20 cellular contexts compared by ENCODE assay signal in genomic region chr3:142175478-142175877, GRCh38.
"Had no signal": no experiment of that assay in that cellular context is flagged by ENCODE, and none has a peak within 500 bp of the region (broad histone marks: within the 10 kb centered on the region; RNA-seq: fewer than 3 reads in every experiment).

No MANE protein-coding gene starts in this region.

- H3K4me3 ChIP-seq: esophagus squamous epithelium, gastroesophageal sphincter, neural progenitor cell, ovary, tibial artery, upper lobe of left lung, uterus had no signal

- H3K4me1 Mint-ChIP-seq: naive thymus-derived CD4-positive, alpha-beta T cell; neural progenitor cell had no signal

- H3K27me3 ChIP-seq: esophagus squamous epithelium, gastroesophageal sphincter, neural progenitor cell, ovary, tibial artery, upper lobe of left lung, uterus had no signal

- H3K4me1 ChIP-seq: esophagus squamous epithelium, gastroesophageal sphincter, neural progenitor cell, tibial artery, upper lobe of left lung, uterus had no signal

- H3K4me2 ChIP-seq: neural progenitor cell had no signal

- H3K27ac Mint-ChIP-seq: dendritic cell treated with granulocyte-macrophage colony-stimulating factor and Interleukin-4, amounts not matched to agents 40 ng/mL and 50 ng/mL, for 4 days; naive thymus-derived CD4-positive, alpha-beta T cell; neural progenitor cell had no signal

- H3K27me3 Mint-ChIP-seq: dendritic cell treated with granulocyte-macrophage colony-stimulating factor and Interleukin-4, amounts not matched to agents 40 ng/mL and 50 ng/mL, for 4 days; effector memory CD8-positive, alpha-beta T cell; naive thymus-derived CD4-positive, alpha-beta T cell had no signal

- H3K4me3 Mint-ChIP-seq: dendritic cell treated with granulocyte-macrophage colony-stimulating factor and Interleukin-4, amounts not matched to agents 40 ng/mL and 50 ng/mL, for 4 days; effector memory CD8-positive, alpha-beta T cell; naive thymus-derived CD4-positive, alpha-beta T cell; neural progenitor cell had no signal

- H3K9me3 ChIP-seq: esophagus squamous epithelium, gastroesophageal sphincter, ovary, tibial artery, upper lobe of left lung, uterus had no signal

- H3K9ac ChIP-seq: neural progenitor cell had no signal

- DNase-seq: effector memory CD8-positive, alpha-beta T cell; esophagus squamous epithelium; foreskin fibroblast; glutamatergic neuron; left cardiac atrium; mesendoderm; naive thymus-derived CD4-positive, alpha-beta T cell; nucleus accumbens; ovary; right cardiac atrium; small intestine; stimulated activated CD4-positive, alpha-beta T cell treated with anti-CD3 and anti-CD28 coated beads, Interleukin-12 subunit alpha, Interleukin-12 subunit beta, amount 100 ng/mL, for 4 hours; stimulated activated naive CD4-positive, alpha-beta T cell treated with Interleukin-2 at 50 U/mL for 16 hours; tibial artery; upper lobe of left lung; uterus had no signal

- H3K27ac ChIP-seq: epithelial cell of prostate, esophagus squamous epithelium, gastroesophageal sphincter, neural progenitor cell, ovary, tibial artery, upper lobe of left lung, uterus had no signal

- H2AFZ ChIP-seq: neural progenitor cell had no signal

- ATAC-seq: effector memory CD8-positive, alpha-beta T cell; gastroesophageal sphincter; left cardiac atrium; naive thymus-derived CD4-positive, alpha-beta T cell; right cardiac atrium had no signal

- H3K36me3 ChIP-seq: ovary, uterus had no signal

- H3K9me3 Mint-ChIP-seq: dendritic cell treated with granulocyte-macrophage colony-stimulating factor and Interleukin-4, amounts not matched to agents 40 ng/mL and 50 ng/mL, for 4 days; effector memory CD8-positive, alpha-beta T cell; naive thymus-derived CD4-positive, alpha-beta T cell; neural progenitor cell had no signal
